Comparison of ENCODE assay signal across 34 cellular contexts in genomic region chr16:86640265-86640843, GRCh38.
"Had no signal": no experiment of that assay in that cellular context is flagged by ENCODE, and none has a peak within 500 bp of the region (broad histone marks: within the 10 kb centered on the region; RNA-seq: fewer than 3 reads in every experiment).

No MANE protein-coding gene starts in this region.

- H3K36me3 Mint-ChIP-seq: activated CD8-positive, alpha-beta memory T cell treated with anti-CD3 and anti-CD28 coated beads, Interleukin-2, amount 10 ng/mL, durations not matched to agents 7 days and 5 days; activated naive CD4-positive, alpha-beta T cell treated with anti-CD3 and anti-CD28 coated beads, Interleukin-2, amount 10 ng/mL, durations not matched to agents 7 days and 5 days; activated naive CD8-positive, alpha-beta T cell; brain had no signal

- H3K27me3 Mint-ChIP-seq: activated CD4-positive, alpha-beta memory T cell treated with anti-CD3 and anti-CD28 coated beads, Interleukin-2, amount 10 ng/mL, durations not matched to agents 7 days and 5 days; activated CD8-positive, alpha-beta memory T cell treated with anti-CD3 and anti-CD28 coated beads, Interleukin-2, amount 10 ng/mL, durations not matched to agents 7 days and 5 days; activated naive CD8-positive, alpha-beta T cell had no signal

- H3K27me3 ChIP-seq: cardiac muscle cell, MG63 had no signal

- H3K27ac ChIP-seq: cardiac muscle cell, VCaP had no signal

- H3K36me3 ChIP-seq: cardiac muscle cell, MG63 had no signal

- DNase-seq: activated B cell treated with CpG ODN at 0.5 μM for 24 hours; activated CD4-positive, alpha-beta memory T cell treated with anti-CD3 and anti-CD28 coated beads, Interleukin-2, amount 10 ng/mL, durations not matched to agents 7 days and 5 days; activated CD4-positive, alpha-beta T cell treated with anti-CD3 and anti-CD28 coated beads for 4 hours; activated CD4-positive, CD25-positive, alpha-beta regulatory T cell treated with anti-CD3 and anti-CD28 coated beads, Interleukin-2, amount 50 U/mL, for 72 hours; activated CD8-positive, alpha-beta memory T cell treated with anti-CD3 and anti-CD28 coated beads for 24 hours; activated CD8-positive, alpha-beta memory T cell treated with anti-CD3 and anti-CD28 coated beads, Interleukin-2, amount 10 ng/mL, durations not matched to agents 7 days and 5 days; activated CD8-positive, alpha-beta memory T cell treated with anti-CD3 and anti-CD28 coated beads, Interleukin-2, amount 50 U/mL, for 48 hours; activated effector memory CD4-positive, alpha-beta T cell treated with Interleukin-2 at 50 U/mL for 16 hours; activated naive CD4-positive, alpha-beta T cell treated with anti-CD3 and anti-CD28 coated beads, Interleukin-2, amount 10 ng/mL, durations not matched to agents 7 days and 5 days; activated naive CD8-positive, alpha-beta T cell treated with anti-CD3 and anti-CD28 coated beads, Interleukin-2, amount 50 U/mL, for 24 hours; activated T-cell treated with anti-CD3 and anti-CD28 coated beads, Interleukin-2, amount 50 U/mL, for 48 hours; anterior cingulate cortex; Kasumi-1; KG1; MG63; NCI-H1048; NCI-H1105 treated with DMSO at 0.1 percent for 48 hours; NCI-H1436; NCI-H1694; NCI-H1930; NCI-H2081 treated with DMSO at 0.1 percent for 48 hours; NCI-H226; NCI-H446 treated with DMSO at 0.1 percent for 48 hours; NCI-H524; NCI-H69; SW 1271; T-helper 1 cell; T-helper 2 cell; T-helper 9 cell had no signal

- H3K4me3 ChIP-seq: cardiac muscle cell, MG63 had no signal

- H3K9me3 Mint-ChIP-seq: activated B cell treated with CpG ODN at 0.5 μM for 24 hours; activated CD4-positive, alpha-beta memory T cell treated with anti-CD3 and anti-CD28 coated beads, Interleukin-2, amount 10 ng/mL, durations not matched to agents 7 days and 5 days; activated naive CD4-positive, alpha-beta T cell treated with anti-CD3 and anti-CD28 coated beads, Interleukin-2, amount 10 ng/mL, durations not matched to agents 7 days and 5 days; activated naive CD8-positive, alpha-beta T cell treated with anti-CD3 and anti-CD28 coated beads, Interleukin-2, amount 50 U/mL, for 24 hours had no signal

- ATAC-seq: activated CD8-positive, alpha-beta memory T cell treated with anti-CD3 and anti-CD28 coated beads, Interleukin-2, amount 10 ng/mL, durations not matched to agents 7 days and 5 days; activated naive CD8-positive, alpha-beta T cell treated with anti-CD3 and anti-CD28 coated beads, Interleukin-2, amount 50 U/mL, for 24 hours; Panc1 had no signal

- H3K4me3 Mint-ChIP-seq: activated B cell treated with CpG ODN at 0.5 μM for 24 hours; activated CD4-positive, alpha-beta memory T cell treated with anti-CD3 and anti-CD28 coated beads, Interleukin-2, amount 10 ng/mL, durations not matched to agents 7 days and 5 days; activated CD8-positive, alpha-beta memory T cell treated with anti-CD3 and anti-CD28 coated beads, Interleukin-2, amount 10 ng/mL, durations not matched to agents 7 days and 5 days; activated naive CD4-positive, alpha-beta T cell treated with anti-CD3 and anti-CD28 coated beads, Interleukin-2, amount 10 ng/mL, durations not matched to agents 7 days and 5 days; activated naive CD8-positive, alpha-beta T cell; activated naive CD8-positive, alpha-beta T cell treated with anti-CD3 and anti-CD28 coated beads, Interleukin-2, amount 50 U/mL, for 24 hours; brain had no signal

- H3K27ac Mint-ChIP-seq: activated B cell treated with CpG ODN at 0.5 μM for 24 hours; activated CD4-positive, alpha-beta memory T cell treated with anti-CD3 and anti-CD28 coated beads, Interleukin-2, amount 10 ng/mL, durations not matched to agents 7 days and 5 days; activated CD8-positive, alpha-beta memory T cell treated with anti-CD3 and anti-CD28 coated beads, Interleukin-2, amount 10 ng/mL, durations not matched to agents 7 days and 5 days; activated naive CD4-positive, alpha-beta T cell treated with anti-CD3 and anti-CD28 coated beads, Interleukin-2, amount 10 ng/mL, durations not matched to agents 7 days and 5 days; activated naive CD8-positive, alpha-beta T cell; activated naive CD8-positive, alpha-beta T cell treated with anti-CD3 and anti-CD28 coated beads, Interleukin-2, amount 50 U/mL, for 24 hours; brain had no signal

- H3K4me1 Mint-ChIP-seq: activated B cell treated with CpG ODN at 0.5 μM for 24 hours; activated CD4-positive, alpha-beta memory T cell treated with anti-CD3 and anti-CD28 coated beads, Interleukin-2, amount 10 ng/mL, durations not matched to agents 7 days and 5 days; activated CD8-positive, alpha-beta memory T cell treated with anti-CD3 and anti-CD28 coated beads, Interleukin-2, amount 10 ng/mL, durations not matched to agents 7 days and 5 days; activated naive CD4-positive, alpha-beta T cell treated with anti-CD3 and anti-CD28 coated beads, Interleukin-2, amount 10 ng/mL, durations not matched to agents 7 days and 5 days had no signal
